In genomic region chr6:149867876-149868640, GRCh38 we compare ENCODE assay signal across 17 cellular contexts. TPM values are rescaled to one million over a fixed set of nuclear protein-coding genes. Genes with fewer than 3 reads are reported as not detected.
A peak's percentile ranks its signal among the peaks of the same experiment; 100 is the strongest.
DNase-seq lines count a peak whose midpoint lies in the region; ATAC-seq and TF ChIP-seq lines count a peak whose summit lies in the region.
"Had no signal": no experiment of that assay in that cellular context is flagged by ENCODE, and none has a peak within 500 bp of the region (broad histone marks: within the 10 kb centered on the region; RNA-seq: fewer than 3 reads in every experiment).

No MANE protein-coding gene starts in this region.

- BruUV-seq in OCI-LY7 (replicated peaks; lab: Mats Ljungman, UMichigan): no TSS peak

- no peak overlapping the region for H3K9ac ChIP-seq in colonic mucosa (ENCODE audit: low read depth in 2 of 2, low read length in 2 of 2)
- no peak overlapping the region for H3K9ac ChIP-seq in neuronal stem cell (ENCODE audit: low read depth, low read length, poor library complexity)

- H2AK5ac ChIP-seq in neuronal stem cell (ENCODE audit: low read depth, low read length): no peak overlapping the region

- no peak overlapping the region for H3K18ac ChIP-seq in neuronal stem cell (ENCODE audit: low read length)

- no peak for TF ChIP-seq POLR2A in adrenal gland (IDR thresholded peaks at IDR 0.05)

- intact Hi-C loops in OCI-LY7 (cut with micrococcal nuclease; ENCODE audit: unreplicated experiment): no loop called here
- intact Hi-C loops in colonic mucosa (cut with DNase I): no loop called here
- intact Hi-C loops in adrenal gland (cut with DNase I): loop anchor here (10.0 kb wide), 1 partner anchor 57 kb away; the partner anchor contains the start of gene RAET1G (in 2 of the 2)

- H3K9me3 ChIP-seq in OCI-LY7 (ENCODE audit: low read length) (0 out of 2 replicates have a peak, but pooled peaks cover 9% of the 10 kb centered on the region), colonic mucosa (no peaks in the 10 kb centered on the region), neuronal stem cell (replicated peaks in 1 of 2; ENCODE audit: control insufficient read depth in 2 of 2, insufficient read depth in 1 of 2, low read depth in 1 of 2, low read length in 2 of 2) (peaks cover 0 to 2% of the 10 kb centered on the region in 2 donors), adrenal gland (replicated peaks in 1 of 3) (no peaks in the 10 kb centered on the region)
- H3K9me3 ChIP-seq: neutrophil, thoracic aorta had no signal

- ATAC-seq in HG02973 (IDR thresholded peaks at IDR 0.05; ENCODE audit: unreplicated experiment) (no peak), GM21737 (IDR thresholded peaks at IDR 0.05; ENCODE audit: unreplicated experiment) (no peak)
- ATAC-seq: SK-N-SH treated with all-trans-retinoic acid at 6 μM for 48 hours had no signal

- no peak overlapping the region for H3K14ac ChIP-seq in neuronal stem cell (ENCODE audit: low read length)

- no peak overlapping the region for H3K23ac ChIP-seq in neuronal stem cell (ENCODE audit: low read depth, low read length, poor library complexity)

- H2BK120ac ChIP-seq in neuronal stem cell (ENCODE audit: low read depth, low read length): no peak overlapping the region

- POLR2A ChIA-PET in OCI-LY7 (lab: Charles Lee): no interaction called here

- H2AFZ ChIP-seq in OCI-LY7 (ENCODE audit: low read length): peak overlapping the region; percentile 29; the same call in 1 of the 2 replicates
- H2AFZ ChIP-seq in neuronal stem cell (ENCODE audit: low read length): peak overlapping the region; percentile 2

- no peak overlapping the region for H4K8ac ChIP-seq in neuronal stem cell (ENCODE audit: low read depth, low read length)

- H4K91ac ChIP-seq in neuronal stem cell (ENCODE audit: low read depth, low read length, poor library complexity): no peak overlapping the region

- no peak overlapping the region for H3K4me2 ChIP-seq in OCI-LY7 (ENCODE audit: low read length)
- no peak overlapping the region for H3K4me2 ChIP-seq in neuronal stem cell (ENCODE audit: insufficient read depth, low read length, poor library complexity, severe bottlenecking)

- H2BK12ac ChIP-seq in neuronal stem cell (ENCODE audit: low read length): no peak overlapping the region

- H3K36me3 ChIP-seq in OCI-LY7 (ENCODE audit: insufficient read depth, low read length): no peaks in the 10 kb centered on the region
- no peaks in the 10 kb centered on the region for H3K36me3 ChIP-seq in colonic mucosa
- H3K36me3 ChIP-seq in neuronal stem cell (replicated peaks in 1 of 2; ENCODE audit: control insufficient read depth in 2 of 2, insufficient read depth in 2 of 2, low read length in 2 of 2): no peaks in the 10 kb centered on the region
- no peaks in the 10 kb centered on the region for H3K36me3 ChIP-seq in adrenal gland (replicated peaks in 1 of 2)
- H3K36me3 ChIP-seq: neutrophil, thoracic aorta had no signal

- no peak overlapping the region for H2BK15ac ChIP-seq in neuronal stem cell (ENCODE audit: low read length)

- H3K4me3 ChIP-seq in OCI-LY7 (ENCODE audit: low read depth, low read length, poor library complexity, severe bottlenecking) (no peak overlapping the region), colonic mucosa (no peak overlapping the region), neuronal stem cell (ENCODE audit: low read length in 2 of 2) (no peak overlapping the region), adrenal gland (no peak overlapping the region)
- H3K4me3 ChIP-seq: thoracic aorta had no signal

- H3K79me2 ChIP-seq in OCI-LY7 (ENCODE audit: insufficient read depth, low read depth, low read length): no peaks in the 10 kb centered on the region

- no peak for TF ChIP-seq CTCF in OCI-LY7 (conservative IDR thresholded peaks at IDR 0.05; ENCODE audit: low read length)
- no peak for TF ChIP-seq CTCF in colonic mucosa (IDR thresholded peaks at IDR 0.05)
- TF ChIP-seq CTCF in adrenal gland (IDR thresholded peaks at IDR 0.05): no peak

- DNase-seq in HCEC 1CT (peak; percentile 51), OCI-LY7 (ENCODE audit: low spot score) (no peak), colonic mucosa (peak; percentile 7), neuronal stem cell (ENCODE audit: low spot score) (no peak), adrenal gland (no peak)
- DNase-seq: activated CD4-positive, CD25-positive, alpha-beta regulatory T cell treated with anti-CD3 and anti-CD28 coated beads, Interleukin-2, amount 50 U/mL, for 72 hours; activated T-cell treated with anti-CD3 and anti-CD28 coated beads, Interleukin-2, amount 50 U/mL, for 1 hour; effector CD8-positive, alpha-beta T cell; head of caudate nucleus; NCI-H1436; stimulated activated CD4-positive, alpha-beta T cell treated with anti-CD3 and anti-CD28 coated beads, Interleukin-12 subunit alpha, Interleukin-12 subunit beta, amount 100 ng/mL, for 4 hours had no signal

- CTCF ChIA-PET in OCI-LY7 (lab: Charles Lee; ENCODE audit: unreplicated experiment): interaction anchor here (1.0 kb wide), 1 partner anchor 9 kb away, joined by 4 read pairs; no protein-coding TSS in a partner anchor

- H4K20me1 ChIP-seq in OCI-LY7 (ENCODE audit: insufficient read depth, low read length): no peaks in the 10 kb centered on the region

- peaks cover 9% of the 10 kb centered on the region for H3K4me1 ChIP-seq in OCI-LY7 (ENCODE audit: insufficient read depth, low read length, poor library complexity, severe bottlenecking)
- no peaks in the 10 kb centered on the region for H3K4me1 ChIP-seq in colonic mucosa
- peaks cover 0 to 6% of the 10 kb centered on the region in 2 donors for H3K4me1 ChIP-seq in neuronal stem cell (ENCODE audit: control insufficient read depth in 2 of 2, insufficient read depth in 1 of 2, low read depth in 1 of 2, low read length in 2 of 2)
- peaks cover 0 to 6% of the 10 kb centered on the region in 2 donors for H3K4me1 ChIP-seq in adrenal gland (replicated peaks in 1 of 2)

- H3K27ac ChIP-seq in OCI-LY7 (ENCODE audit: low read depth, low read length, poor library complexity, severe bottlenecking) (no peak overlapping the region), colonic mucosa (no peak overlapping the region), neuronal stem cell (replicated peaks; ENCODE audit: low read length) (no peak overlapping the region), adrenal gland (no peak overlapping the region)
- H3K27ac ChIP-seq: neutrophil, thoracic aorta had no signal

- H3K4ac ChIP-seq in neuronal stem cell (ENCODE audit: low read length): no peak overlapping the region

- H2BK5ac ChIP-seq in neuronal stem cell (ENCODE audit: low read length): no peak overlapping the region

- H3K27me3 ChIP-seq in colonic mucosa (no peaks in the 10 kb centered on the region), neuronal stem cell (ENCODE audit: control insufficient read depth in 3 of 3, insufficient read depth in 3 of 3, low read depth in 1 of 3, low read length in 3 of 3) (no peaks in the 10 kb centered on the region), adrenal gland (no peaks in the 10 kb centered on the region)

- WGBS in neuronal stem cell (ENCODE audit: extremely low coverage in 2 of 2, insufficient read length in 2 of 2, insufficient replicate concordance in 1 of 2), 2 donors: no CpG with 5 or more reads among the region's 4 CpGs
- 66 to 74% (median 71%) methylated on average over 4 of the region's 4 CpGs for WGBS in adrenal gland, 4 donors

- H3K9me2 ChIP-seq in OCI-LY7 (ENCODE audit: insufficient read depth, low read length): no peaks in the 10 kb centered on the region

- no peaks in the 10 kb centered on the region for H3K79me1 ChIP-seq in neuronal stem cell (ENCODE audit: low read depth, low read length)

RNA-seq across cellular contexts. Expression of gene LRP11, which starts 3.9 kb away (rescaled TPM):
- total RNA-seq in OCI-LY7 (2014; rRNA removed; shearing (Covaris generic)): 1.1 and 1.5 TPM in 2 replicates
- total RNA-seq in OCI-LY7 (2022): 1.2 and 1.5 TPM in 2 replicates
- 10 to 100 TPM; 24.8 to 39.4 TPM for total RNA-seq in colonic mucosa
- 4.7 TPM for polyA plus RNA-seq in neuronal stem cell (2013, experiment 1 of 2)
- polyA plus RNA-seq in neuronal stem cell (2013, experiment 2 of 2): 4.9 TPM
- total RNA-seq in adrenal gland: 10 to 100 TPM; 30.4 to 59.9 (median 45.8) TPM
- polyA plus RNA-seq in adrenal gland: 10 to 100 TPM in 1 of 3 donors, 1 to 10 TPM in 2; 2.6 to 65.1 (median 9.7) TPM

RNA-seq across cellular contexts. Expression of gene RAET1E, which starts 29.9 kb away (rescaled TPM):
- total RNA-seq in OCI-LY7 (2014; rRNA removed; shearing (Covaris generic)): not detected in 2 replicates
- total RNA-seq in OCI-LY7 (2022) (not detected in 2 replicates), colonic mucosa (under 1 TPM in 1 of 2 donors, not detected in 1; 0.21 TPM), adrenal gland (1 to 10 TPM in 5 of 8 donors, under 1 TPM in 2, not detected in 1; 0.87 to 9.2 (median 1.1) TPM)
- polyA plus RNA-seq in neuronal stem cell (2013, experiment 1 of 2): not detected
- polyA plus RNA-seq in neuronal stem cell (2013, experiment 2 of 2): not detected
- 1 to 10 TPM in 1 of 3 donors, under 1 TPM in 2; 0.30 to 2.8 (median 0.32) TPM for polyA plus RNA-seq in adrenal gland
- total RNA-seq: liver, thoracic aorta had no signal
- polyA plus RNA-seq: liver had no signal

RNA-seq across cellular contexts. Expression of gene RAET1G, which starts 54.9 kb away (rescaled TPM):
- total RNA-seq in OCI-LY7 (2014; rRNA removed; shearing (Covaris generic)): not detected in 2 replicates
- total RNA-seq in OCI-LY7 (2022) (not detected in 2 replicates), colonic mucosa (under 1 TPM in 1 of 2 donors, not detected in 1; 0.27 TPM), adrenal gland (10 to 100 TPM in 5 of 8 donors, 1 to 10 TPM in 3; 7.3 to 29.8 (median 12.7) TPM)
- polyA plus RNA-seq in neuronal stem cell (2013, experiment 1 of 2): 0.04 TPM
- not detected for polyA plus RNA-seq in neuronal stem cell (2013, experiment 2 of 2)
- polyA plus RNA-seq in adrenal gland: 10 to 100 TPM in 2 of 3 donors, 1 to 10 TPM in 1; 3.1 to 40.7 (median 11.5) TPM
- total RNA-seq: liver, thoracic aorta had no signal
- polyA plus RNA-seq: liver had no signal

Comparison
In these comparisons a context has a peak if more than half of its experiments do, and no peak if none do; other contexts are left out.
1. DNase-seq: peak in HCEC 1CT (single experiment) and colonic mucosa (single experiment); none in OCI-LY7 (single experiment), neuronal stem cell (single experiment) and adrenal gland (0 of 7).
2. RNA of gene LRP11, which starts 3.9 kb away (total RNA-seq): 30.4 to 59.9 TPM in adrenal gland and 24.8 to 39.4 TPM in colonic mucosa; 1.1 to 1.5 TPM in OCI-LY7; every median in the first group is over 10 times any median in the second.
3. RNA of gene RAET1G, which starts 54.9 kb away (total RNA-seq): 7.3 to 29.8 TPM in adrenal gland; 0.27 TPM in colonic mucosa and not detected in OCI-LY7; every median in the first group is over 4 times any median in the second.
4. intact Hi-C loops: an anchor here in adrenal gland (10.0 kb wide); none called in OCI-LY7 and colonic mucosa.